In genomic region chr1:9363061-9363471, GRCh38 we compare ENCODE assay signal across 18 cellular contexts.
A peak's percentile ranks its signal among the peaks of the same experiment; 100 is the strongest.
DNase-seq lines count a peak whose midpoint lies in the region; ATAC-seq and TF ChIP-seq lines count a peak whose summit lies in the region.
"Had no signal": no experiment of that assay in that cellular context is flagged by ENCODE, and none has a peak within 500 bp of the region (broad histone marks: within the 10 kb centered on the region; RNA-seq: fewer than 3 reads in every experiment).

No MANE protein-coding gene starts in this region.

- CTCF ChIA-PET in RWPE1 (lab: Yijun Ruan, JAX): interaction anchor here (0.6 kb wide), 3 partner anchors 9 to 251 kb away, joined by 3 to 6 read pairs (median 3); no protein-coding TSS in a partner anchor

- H3K4me3 ChIP-seq in BLaER1 (peak overlapping the region; percentile 52), trophoblast cell (ENCODE audit: low read depth, low read length) (no peak overlapping the region)
- H3K4me3 ChIP-seq: lung, SJSA1 had no signal

- H3K4me2 ChIP-seq in BLaER1: peak overlapping the region; percentile 92
- no peak overlapping the region for H3K4me2 ChIP-seq in trophoblast cell (ENCODE audit: low read length)

- H3K79me2 ChIP-seq in trophoblast cell (ENCODE audit: control insufficient read depth, insufficient read depth, low read length, poor library complexity): peaks cover 18% of the 10 kb centered on the region

- POLR2A ChIA-PET in RWPE1 (lab: Yijun Ruan, JAX; ENCODE audit: low non-redundant PET): no interaction called here

- no peak for TF ChIP-seq CTCF in RWPE1 (conservative IDR thresholded peaks at IDR 0.05; ENCODE audit: low read depth)

- H3K27ac ChIP-seq in BLaER1: peak overlapping the region; percentile 83
- peak overlapping the region; percentile 6 for H3K27ac ChIP-seq in RWPE1
- H3K27ac ChIP-seq in trophoblast cell (ENCODE audit: low read depth, low read length): peak overlapping the region; percentile 15
- H3K27ac ChIP-seq: brain microvascular endothelial cell, neutrophil, SJSA1 had no signal

- no peak overlapping the region for H4K91ac ChIP-seq in trophoblast cell (ENCODE audit: low read depth, low read length)

- no peaks in the 10 kb centered on the region for H3K36me3 Mint-ChIP-seq in activated naive CD4-positive, alpha-beta T cell treated with anti-CD3 and anti-CD28 coated beads, Interleukin-2, amount 50 U/mL, for 72 hours
- no peaks in the 10 kb centered on the region for H3K36me3 Mint-ChIP-seq in natural killer cell treated with Interleukin-12 subunit alpha and Interleukin-12 subunit beta and Interleukin-15 and Interleukin-18, amount 100 ng/mL, for 72 hours

- H3K36me3 ChIP-seq in BLaER1 (peaks cover 12% of the 10 kb centered on the region; the same call in 1 of the 2 replicates), trophoblast cell (ENCODE audit: control insufficient read depth in 1 of 2, insufficient read depth in 2 of 2, low read length in 2 of 2) (peaks cover 74 to 79% of the 10 kb centered on the region in 2 experiments)
- H3K36me3 ChIP-seq: neutrophil had no signal

- H4K8ac ChIP-seq in trophoblast cell (ENCODE audit: low read depth, low read length): no peak overlapping the region

- H2AK5ac ChIP-seq in trophoblast cell (ENCODE audit: low read length): peak overlapping the region; percentile 2

- H3K9me3 ChIP-seq in BLaER1: no peaks in the 10 kb centered on the region
- no peaks in the 10 kb centered on the region for H3K9me3 ChIP-seq in trophoblast cell (ENCODE audit: insufficient read depth, low read depth, low read length)
- H3K9me3 ChIP-seq: neutrophil, SJSA1 had no signal

- no peaks in the 10 kb centered on the region for H3K4me1 Mint-ChIP-seq in natural killer cell treated with Interleukin-12 subunit alpha and Interleukin-12 subunit beta and Interleukin-15 and Interleukin-18, amount 100 ng/mL, for 72 hours (ENCODE audit: low read depth in 2 of 2)

- no peak for ATAC-seq in activated naive CD4-positive, alpha-beta T cell treated with anti-CD3 and anti-CD28 coated beads, Interleukin-2, amount 50 U/mL, for 72 hours
- ATAC-seq in HG03045 (IDR thresholded peaks at IDR 0.05; ENCODE audit: unreplicated experiment): no peak
- ATAC-seq in natural killer cell treated with Interleukin-12 subunit alpha and Interleukin-12 subunit beta and Interleukin-15 and Interleukin-18, amount 100 ng/mL, for 72 hours: no peak

- H2BK120ac ChIP-seq in trophoblast cell (ENCODE audit: insufficient read depth, low read length, poor library complexity): no peak overlapping the region

- H2BK5ac ChIP-seq in trophoblast cell (ENCODE audit: low read depth, low read length, poor library complexity): no peak overlapping the region

- H3K27me3 ChIP-seq in BLaER1: no peaks in the 10 kb centered on the region
- no peaks in the 10 kb centered on the region for H3K27me3 ChIP-seq in trophoblast cell (ENCODE audit: insufficient read depth, low read length)
- H3K27me3 ChIP-seq: brain microvascular endothelial cell, SJSA1 had no signal

- H3K4me1 ChIP-seq in BLaER1: peaks cover 94% of the 10 kb centered on the region
- peaks cover 20 to 30% of the 10 kb centered on the region in 2 experiments for H3K4me1 ChIP-seq in trophoblast cell (ENCODE audit: control insufficient read depth in 1 of 2, insufficient read depth in 2 of 2, low read length in 2 of 2)
- H3K4me1 ChIP-seq: SJSA1 had no signal

- no peak overlapping the region for H4K12ac ChIP-seq in trophoblast cell (ENCODE audit: low read depth, low read length)

- H3K4me3 Mint-ChIP-seq in natural killer cell treated with Interleukin-12 subunit alpha and Interleukin-12 subunit beta and Interleukin-15 and Interleukin-18, amount 100 ng/mL, for 72 hours: no peak overlapping the region

- no peaks in the 10 kb centered on the region for H3K9me3 Mint-ChIP-seq in activated naive CD4-positive, alpha-beta T cell treated with anti-CD3 and anti-CD28 coated beads, Interleukin-2, amount 50 U/mL, for 72 hours
- no peaks in the 10 kb centered on the region for H3K9me3 Mint-ChIP-seq in natural killer cell treated with Interleukin-12 subunit alpha and Interleukin-12 subunit beta and Interleukin-15 and Interleukin-18, amount 100 ng/mL, for 72 hours

- DNase-seq in RWPE1 (ENCODE audit: low spot score) (no peak), hippocampal formation (lab: John Stamatoyannopoulos, UW) (peak; percentile 75 to 85), trophoblast cell (no peak)
- DNase-seq in activated naive CD4-positive, alpha-beta T cell treated with anti-CD3 and anti-CD28 coated beads, Interleukin-2, amount 50 U/mL, for 72 hours (ENCODE audit: low spot score in 2 of 2): no peak
- DNase-seq in natural killer cell treated with Interleukin-12 subunit alpha and Interleukin-12 subunit beta and Interleukin-15 and Interleukin-18, amount 100 ng/mL, for 72 hours (ENCODE audit: low spot score): no peak
- no peak for DNase-seq in stimulated activated naive CD4-positive, alpha-beta T cell (lab: John Stamatoyannopoulos, UW)
- DNase-seq: activated naive CD4-positive, alpha-beta T cell; brain microvascular endothelial cell; Calu3; NCI-H1436 treated with DMSO at 0.1 percent for 48 hours; NCI-H524; small intestine; T-helper 9 cell had no signal

- H3K79me1 ChIP-seq in trophoblast cell (ENCODE audit: low read length): peaks cover 9% of the 10 kb centered on the region

- WGBS in trophoblast cell (ENCODE audit: extremely low coverage, insufficient coverage, insufficient read length): no CpG with 5 or more reads among the region's 8 CpGs

- H3K4ac ChIP-seq in trophoblast cell (ENCODE audit: low read depth, low read length): peak overlapping the region; percentile 57

- H3K27me3 Mint-ChIP-seq in natural killer cell treated with Interleukin-12 subunit alpha and Interleukin-12 subunit beta and Interleukin-15 and Interleukin-18, amount 100 ng/mL, for 72 hours: no peaks in the 10 kb centered on the region

- no peak overlapping the region for H2BK12ac ChIP-seq in trophoblast cell (ENCODE audit: low read length)

- peak overlapping the region; percentile 8 for H3K18ac ChIP-seq in trophoblast cell (ENCODE audit: low read length)

- no peak overlapping the region for H2AFZ ChIP-seq in trophoblast cell (ENCODE audit: insufficient read depth, low read length, poor library complexity)

- H4K20me1 ChIP-seq in BLaER1: peaks cover 9% of the 10 kb centered on the region; the same call in 1 of the 2 replicates

- no peak overlapping the region for H3K23ac ChIP-seq in trophoblast cell (ENCODE audit: low read length)

- H3K9ac ChIP-seq in BLaER1 (no peak overlapping the region), trophoblast cell (ENCODE audit: low read length) (no peak overlapping the region)

- H3K27ac Mint-ChIP-seq in activated naive CD4-positive, alpha-beta T cell treated with anti-CD3 and anti-CD28 coated beads, Interleukin-2, amount 50 U/mL, for 72 hours: no peak overlapping the region
- H3K27ac Mint-ChIP-seq in natural killer cell treated with Interleukin-12 subunit alpha and Interleukin-12 subunit beta and Interleukin-15 and Interleukin-18, amount 100 ng/mL, for 72 hours: no peak overlapping the region

- H3K14ac ChIP-seq in trophoblast cell (ENCODE audit: low read length): peak overlapping the region; percentile 3

Comparison
In these comparisons a context has a peak if more than half of its experiments do, and no peak if none do; other contexts are left out.
1. H3K27ac ChIP-seq: peak in every context shown above with its lines; median percentile 83 in BLaER1; 15 in trophoblast cell; 6 in RWPE1.
2. DNase-seq: peak in hippocampal formation (2 of 2); none in RWPE1 (single experiment), trophoblast cell (0 of 2), activated naive CD4-positive, alpha-beta T cell treated with anti-CD3 and anti-CD28 coated beads, Interleukin-2, amount 50 U/mL, for 72 hours (0 of 2), natural killer cell treated with Interleukin-12 subunit alpha and Interleukin-12 subunit beta and Interleukin-15 and Interleukin-18, amount 100 ng/mL, for 72 hours (single experiment) and stimulated activated naive CD4-positive, alpha-beta T cell (0 of 6).